ENCODE assay signal across 15 cellular contexts in genomic region chr6:106731843-106732160, GRCh38.
"Had no signal": no experiment of that assay in that cellular context is flagged by ENCODE, and none has a peak within 500 bp of the region (broad histone marks: within the 10 kb centered on the region; RNA-seq: fewer than 3 reads in every experiment).

No MANE protein-coding gene starts in this region.

- H3K4me1 Mint-ChIP-seq: activated CD4-positive, alpha-beta T cell treated with anti-CD3 and anti-CD28 coated beads, Interleukin-2, amount 10 ng/mL, durations not matched to agents 7 days and 5 days; activated naive CD8-positive, alpha-beta T cell treated with anti-CD3 and anti-CD28 coated beads, Interleukin-2, amount 50 U/mL, for 24 hours had no signal

- H3K36me3 ChIP-seq: breast epithelium, gastroesophageal sphincter, heart right ventricle, uterus had no signal

- H3K4me3 ChIP-seq: breast epithelium, gastroesophageal sphincter, heart right ventricle, uterus had no signal

- H3K9me3 ChIP-seq: uterus had no signal

- H3K9me3 Mint-ChIP-seq: activated CD4-positive, alpha-beta T cell treated with anti-CD3 and anti-CD28 coated beads, Interleukin-2, amount 10 ng/mL, durations not matched to agents 7 days and 5 days; activated T-helper 1 cell treated with anti-CD3 and anti-CD28 coated beads, Interleukin-12 subunit alpha, Interleukin-12 subunit beta, Interleukin-2, Interleukin-4 antibody, amounts not matched to agents 30 ng/mL and 10 ng/mL and 1 ng/mL, durations not matched to agents 14 hours and 24 hours and 36 hours; T-helper 2 cell treated with Interferon-gamma antibody and Interleukin-4, amounts not matched to agents 5 μg/mL and 100 μg/mL, for 36 hours had no signal

- H3K4me1 ChIP-seq: breast epithelium, heart right ventricle, uterus had no signal

- H3K27me3 Mint-ChIP-seq: activated naive CD8-positive, alpha-beta T cell treated with anti-CD3 and anti-CD28 coated beads, Interleukin-2, amount 50 U/mL, for 24 hours had no signal

- H3K27me3 ChIP-seq: breast epithelium, gastroesophageal sphincter, heart right ventricle, uterus had no signal

- H3K4me3 Mint-ChIP-seq: activated CD4-positive, alpha-beta T cell treated with anti-CD3 and anti-CD28 coated beads, Interleukin-2, amount 10 ng/mL, durations not matched to agents 7 days and 5 days; activated naive CD8-positive, alpha-beta T cell treated with anti-CD3 and anti-CD28 coated beads, Interleukin-2, amount 50 U/mL, for 24 hours; activated T-helper 1 cell treated with anti-CD3 and anti-CD28 coated beads, Interleukin-12 subunit alpha, Interleukin-12 subunit beta, Interleukin-2, Interleukin-4 antibody, amounts not matched to agents 30 ng/mL and 10 ng/mL and 1 ng/mL, durations not matched to agents 14 hours and 24 hours and 36 hours; nephron progenitor cell; T-helper 2 cell treated with Interferon-gamma antibody and Interleukin-4, amounts not matched to agents 5 μg/mL and 100 μg/mL, for 36 hours had no signal

- DNase-seq: activated CD4-positive, alpha-beta T cell treated with anti-CD3 and anti-CD28 coated beads, Interleukin-2, amount 10 ng/mL, durations not matched to agents 7 days and 5 days; activated CD8-positive, alpha-beta memory T cell treated with anti-CD3 and anti-CD28 coated beads for 24 hours; activated naive CD4-positive, alpha-beta T cell; activated naive CD8-positive, alpha-beta T cell treated with anti-CD3 and anti-CD28 coated beads, Interleukin-2, amount 50 U/mL, for 24 hours; aorta; heart right ventricle; mesendoderm; nephron progenitor cell; stimulated activated CD4-positive, alpha-beta T cell treated with anti-CD3 and anti-CD28 coated beads, Interleukin-12 subunit alpha, Interleukin-12 subunit beta, amount 100 ng/mL, for 4 hours; stimulated activated CD4-positive, alpha-beta T cell treated with anti-CD3 and anti-CD28 coated beads, Interleukin-2, amount 100 ng/mL, for 24 hours; uterus had no signal

- H3K27ac ChIP-seq: gastroesophageal sphincter, heart right ventricle, uterus had no signal

- ATAC-seq: activated naive CD8-positive, alpha-beta T cell treated with anti-CD3 and anti-CD28 coated beads, Interleukin-2, amount 50 U/mL, for 24 hours; gastroesophageal sphincter had no signal

- H3K27ac Mint-ChIP-seq: activated CD4-positive, alpha-beta T cell treated with anti-CD3 and anti-CD28 coated beads, Interleukin-2, amount 10 ng/mL, durations not matched to agents 7 days and 5 days; activated naive CD8-positive, alpha-beta T cell treated with anti-CD3 and anti-CD28 coated beads, Interleukin-2, amount 50 U/mL, for 24 hours; activated T-helper 1 cell treated with anti-CD3 and anti-CD28 coated beads, Interleukin-12 subunit alpha, Interleukin-12 subunit beta, Interleukin-2, Interleukin-4 antibody, amounts not matched to agents 30 ng/mL and 10 ng/mL and 1 ng/mL, durations not matched to agents 14 hours and 24 hours and 36 hours; nephron progenitor cell; T-helper 2 cell treated with Interferon-gamma antibody and Interleukin-4, amounts not matched to agents 5 μg/mL and 100 μg/mL, for 36 hours had no signal
